2 cellular contexts compared by ENCODE assay signal in the genomic region with DNA sequence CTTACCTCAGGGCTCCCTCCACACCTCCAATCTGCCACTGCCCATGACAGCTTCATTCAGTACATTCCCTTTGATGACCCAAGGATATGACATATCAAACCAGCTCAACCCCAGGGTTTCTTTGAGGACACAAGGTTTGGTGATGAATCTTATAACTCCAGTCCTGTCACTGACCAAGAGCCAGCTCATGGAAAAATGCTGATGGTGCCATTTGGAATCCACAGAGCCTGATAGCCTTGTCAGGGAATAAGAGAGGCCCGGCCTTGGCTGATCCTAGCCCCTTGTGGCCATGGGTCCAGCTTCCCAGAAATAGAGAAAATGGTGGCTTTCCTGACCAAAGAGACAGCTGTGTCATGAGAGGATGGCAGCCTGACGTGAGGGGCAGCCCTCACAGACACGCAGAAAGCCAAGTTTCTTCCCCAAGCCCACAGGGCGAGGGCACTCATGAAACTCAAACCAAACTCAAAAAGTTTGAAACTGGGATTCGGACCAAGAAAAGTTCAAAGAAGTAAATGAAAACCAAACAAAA.
TF ChIP-seq lines count a peak whose summit lies in the region.

No MANE protein-coding gene starts in this region.

TF ChIP-seq in H1, 55 proteins besides CTCF, POLR2A, EP300 and RAD21:
- TF ChIP-seq, protein P1, sequence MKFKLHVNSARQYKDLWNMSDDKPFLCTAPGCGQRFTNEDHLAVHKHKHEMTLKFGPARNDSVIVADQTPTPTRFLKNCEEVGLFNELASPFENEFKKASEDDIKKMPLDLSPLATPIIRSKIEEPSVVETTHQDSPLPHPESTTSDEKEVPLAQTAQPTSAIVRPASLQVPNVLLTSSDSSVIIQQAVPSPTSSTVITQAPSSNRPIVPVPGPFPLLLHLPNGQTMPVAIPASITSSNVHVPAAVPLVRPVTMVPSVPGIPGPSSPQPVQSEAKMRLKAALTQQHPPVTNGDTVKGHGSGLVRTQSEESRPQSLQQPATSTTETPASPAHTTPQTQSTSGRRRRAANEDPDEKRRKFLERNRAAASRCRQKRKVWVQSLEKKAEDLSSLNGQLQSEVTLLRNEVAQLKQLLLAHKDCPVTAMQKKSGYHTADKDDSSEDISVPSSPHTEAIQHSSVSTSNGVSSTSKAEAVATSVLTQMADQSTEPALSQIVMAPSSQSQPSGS (IDR thresholded peaks at IDR 0.05; ENCODE audit: low read length) = no peak
- TF ChIP-seq GABPA (IDR thresholded peaks at IDR 0.05; ENCODE audit: borderline replicate concordance, insufficient read depth, low read length) = no peak
- TF ChIP-seq HDAC6 (IDR thresholded peaks at IDR 0.05; ENCODE audit: low read depth, low read length) = no peak
- no peak for TF ChIP-seq SIN3A (conservative IDR thresholded peaks at IDR 0.05 in 1 of 2, IDR thresholded peaks at IDR 0.05 in 1 of 2; ENCODE audit: low read depth in 1 of 2, low read length in 2 of 2)
- TF ChIP-seq CEBPB (IDR thresholded peaks at IDR 0.05; ENCODE audit: low read depth, low read length) = no peak
- no peak for TF ChIP-seq MAFK (IDR thresholded peaks at IDR 0.05; ENCODE audit: low read depth, low read length)
- no peak for TF ChIP-seq SIX5 (IDR thresholded peaks at IDR 0.05; ENCODE audit: low read depth, low read length)
- no peak for TF ChIP-seq JUND (IDR thresholded peaks at IDR 0.05; ENCODE audit: low read length)
- no peak for TF ChIP-seq POU5F1 (IDR thresholded peaks at IDR 0.05; ENCODE audit: low read depth, low read length)
- TF ChIP-seq SIRT6 (IDR thresholded peaks at IDR 0.05; ENCODE audit: low read length) = no peak
- TF ChIP-seq CHD1 (IDR thresholded peaks at IDR 0.05; ENCODE audit: low read depth, low read length) = no peak
- no peak for TF ChIP-seq EGR1 (IDR thresholded peaks at IDR 0.05; ENCODE audit: borderline replicate concordance, low read depth, low read length)
- TF ChIP-seq SAP30 (IDR thresholded peaks at IDR 0.05; ENCODE audit: insufficient read depth, insufficient replicate concordance, low read length) = no peak
- TF ChIP-seq CBX8 (IDR thresholded peaks at IDR 0.05; ENCODE audit: borderline replicate concordance, low read depth, low read length) = no peak
- TF ChIP-seq BCL11A (IDR thresholded peaks at IDR 0.05; ENCODE audit: low read depth in 2 of 2, low read length in 2 of 2) = no peak
- no peak for TF ChIP-seq TAF1 (IDR thresholded peaks at IDR 0.05; ENCODE audit: low read depth, low read length)
- no peak for TF ChIP-seq FOSL1 (IDR thresholded peaks at IDR 0.05; ENCODE audit: insufficient read depth, low read depth, low read length)

TF ChIP-seq in WTC11, 78 proteins besides CTCF, POLR2A, EP300 and RAD21:
- TF ChIP-seq, protein P2, sequence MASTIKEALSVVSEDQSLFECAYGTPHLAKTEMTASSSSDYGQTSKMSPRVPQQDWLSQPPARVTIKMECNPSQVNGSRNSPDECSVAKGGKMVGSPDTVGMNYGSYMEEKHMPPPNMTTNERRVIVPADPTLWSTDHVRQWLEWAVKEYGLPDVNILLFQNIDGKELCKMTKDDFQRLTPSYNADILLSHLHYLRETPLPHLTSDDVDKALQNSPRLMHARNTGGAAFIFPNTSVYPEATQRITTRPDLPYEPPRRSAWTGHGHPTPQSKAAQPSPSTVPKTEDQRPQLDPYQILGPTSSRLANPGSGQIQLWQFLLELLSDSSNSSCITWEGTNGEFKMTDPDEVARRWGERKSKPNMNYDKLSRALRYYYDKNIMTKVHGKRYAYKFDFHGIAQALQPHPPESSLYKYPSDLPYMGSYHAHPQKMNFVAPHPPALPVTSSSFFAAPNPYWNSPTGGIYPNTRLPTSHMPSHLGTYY (CRISPR knock-in tag; IDR thresholded peaks at IDR 0.05) = no peak
- no peak for TF ChIP-seq ELF4 (CRISPR knock-in tag; IDR thresholded peaks at IDR 0.05; ENCODE audit: low read depth)
- TF ChIP-seq PREB (CRISPR knock-in tag; IDR thresholded peaks at IDR 0.05; ENCODE audit: borderline replicate concordance) = no peak
- no peak for TF ChIP-seq ZNF263 (CRISPR knock-in tag; IDR thresholded peaks at IDR 0.05; ENCODE audit: low read depth)
